Comparison of ENCODE assay signal across 8 cellular contexts in the genomic region with DNA sequence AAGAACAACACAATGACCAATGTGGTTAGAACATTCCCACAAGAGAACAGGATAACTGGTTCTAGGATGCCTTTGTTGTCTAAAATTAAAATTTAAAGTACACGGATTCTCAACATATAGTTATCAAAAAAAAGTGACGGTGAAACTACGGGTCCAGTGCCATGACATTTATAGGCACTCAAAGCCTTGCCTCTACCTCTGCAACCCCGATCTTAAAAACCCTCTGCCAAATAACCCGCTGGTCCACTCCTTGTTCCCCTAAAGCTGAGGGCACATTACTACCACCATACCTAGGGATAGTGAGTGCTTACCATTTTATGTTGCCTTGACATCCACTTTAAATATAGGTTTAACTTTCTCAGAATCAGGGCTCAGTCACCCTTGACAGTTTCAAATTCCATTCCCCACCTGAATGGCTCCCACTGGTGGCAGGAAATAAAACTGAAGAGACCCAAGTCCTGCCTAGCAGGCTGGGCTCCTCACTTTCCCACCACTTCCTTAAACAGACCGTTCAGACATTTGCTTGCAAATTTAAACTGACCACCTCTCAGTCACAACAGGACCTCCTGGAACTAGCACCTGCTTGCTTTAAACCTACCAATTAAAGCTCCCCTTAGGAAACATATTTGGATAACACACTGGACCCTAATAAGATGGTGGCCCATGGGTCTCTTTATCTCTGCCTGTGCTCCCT.
DNase-seq lines count a peak whose midpoint lies in the region; ATAC-seq and TF ChIP-seq lines count a peak whose summit lies in the region.

No MANE protein-coding gene starts in this region.

- peaks cover 25 to 56% (median 42%) of the 10 kb centered on the region in 7 donors for H3K4me1 Mint-ChIP-seq in naive thymus-derived CD4-positive, alpha-beta T cell

- DNase-seq in COLO668 (lab: John Stamatoyannopoulos, UW; ENCODE audit: unreplicated experiment) (peak; percentile 3), SW480 (ENCODE audit: low spot score) (peak; percentile 16), epithelial cell of esophagus (ENCODE audit: low read depth) (peak; percentile 67), NCI-H146 treated with DMSO at 0.1 percent for 48 hours (lab: John Stamatoyannopoulos, UW; ENCODE audit: unreplicated experiment) (no peak)
- peak in 3 of 9 donors; percentile 10 to 24 (median 13) for DNase-seq in naive thymus-derived CD4-positive, alpha-beta T cell

- POLR2A ChIA-PET in naive thymus-derived CD4-positive, alpha-beta T cell (lab: Charles Lee): no interaction called here

- no peaks in the 10 kb centered on the region for H3K27me3 Mint-ChIP-seq in naive thymus-derived CD4-positive, alpha-beta T cell

- CTCF ChIA-PET in naive thymus-derived CD4-positive, alpha-beta T cell (lab: Charles Lee): no interaction called here

- H3K36me3 ChIP-seq in naive thymus-derived CD4-positive, alpha-beta T cell (ENCODE audit: control insufficient read depth in 2 of 3, insufficient read depth in 3 of 3, low read length in 3 of 3): no peaks in the 10 kb centered on the region

- no peak overlapping the region for H3K4me3 ChIP-seq in epithelial cell of esophagus (ENCODE audit: low read length)
- H3K4me3 ChIP-seq in naive thymus-derived CD4-positive, alpha-beta T cell (ENCODE audit: low read length): no peak overlapping the region

- H3K27me3 ChIP-seq in naive thymus-derived CD4-positive, alpha-beta T cell (ENCODE audit: control insufficient read depth in 2 of 2, insufficient read depth in 2 of 2, low read length in 2 of 2): no peaks in the 10 kb centered on the region

- peaks cover 4 to 7% of the 10 kb centered on the region in 2 donors for H3K4me1 ChIP-seq in naive thymus-derived CD4-positive, alpha-beta T cell (ENCODE audit: control insufficient read depth in 2 of 2, insufficient read depth in 2 of 2, low read length in 2 of 2)

- H3K4me3 Mint-ChIP-seq in naive thymus-derived CD4-positive, alpha-beta T cell: peak overlapping the region in 1 of 10 donors; percentile 8

- peaks cover 0 to 31% (median 20%) of the 10 kb centered on the region in 5 donors for H3K36me3 Mint-ChIP-seq in naive thymus-derived CD4-positive, alpha-beta T cell

- H3K27ac ChIP-seq in naive thymus-derived CD4-positive, alpha-beta T cell (ENCODE audit: low read depth, low read length): no peak overlapping the region

- H3K27ac Mint-ChIP-seq in naive thymus-derived CD4-positive, alpha-beta T cell: peak overlapping the region in 1 of 9 donors; percentile 5

- ATAC-seq in GM18873 (IDR thresholded peaks at IDR 0.05; ENCODE audit: low FRiP score, unreplicated experiment) (peak; percentile 34), HG03378 (IDR thresholded peaks at IDR 0.05; ENCODE audit: unreplicated experiment) (peak; percentile 44), HG02970 (IDR thresholded peaks at IDR 0.05; ENCODE audit: low FRiP score, unreplicated experiment) (no peak)
- ATAC-seq in naive thymus-derived CD4-positive, alpha-beta T cell: peak; percentile 49

- peak; percentile 80 for TF ChIP-seq CTCF in epithelial cell of esophagus (IDR thresholded peaks at IDR 0.05; ENCODE audit: insufficient read depth, low read depth, low read length, missing control alignments)

- intact Hi-C loops in naive thymus-derived CD4-positive, alpha-beta T cell (cut with micrococcal nuclease): loop anchor here (2.0 to 10.0 kb wide), 3 partner anchors 14 to 314 kb away; partner anchors contain the start of genes ASAH2B (in 1 of the 2) and SGMS1 (in 1 of the 2)

- no peaks in the 10 kb centered on the region for H3K9me3 ChIP-seq in naive thymus-derived CD4-positive, alpha-beta T cell (ENCODE audit: control insufficient read depth in 2 of 3, low read length in 3 of 3)

- H3K9me3 Mint-ChIP-seq in naive thymus-derived CD4-positive, alpha-beta T cell: peaks cover 0 to 4% (median 0%) of the 10 kb centered on the region in 11 donors
